17 cellular contexts compared by ENCODE assay signal in genomic region chr9:35488019-35488418, GRCh38. TPM values are rescaled to one million over a fixed set of nuclear protein-coding genes. Genes with fewer than 3 reads are reported as not detected.
A peak's percentile ranks its signal among the peaks of the same experiment; 100 is the strongest.
DNase-seq lines count a peak whose midpoint lies in the region; ATAC-seq, FAIRE-seq and TF ChIP-seq lines count a peak whose summit lies in the region.
"Had no signal": no experiment of that assay in that cellular context is flagged by ENCODE, and none has a peak within 500 bp of the region (broad histone marks: within the 10 kb centered on the region; RNA-seq: fewer than 3 reads in every experiment).

No MANE protein-coding gene starts in this region.

- 73% methylated on average over 10 of the region's 10 CpGs for WGBS in esophagus muscularis mucosa
- 83 to 85% methylated on average over 10 of the region's 10 CpGs for WGBS in pancreas, 2 donors

- DNase-seq in AG08395 (ENCODE audit: low spot score), result peak; percentile 33
- DNase-seq in GM04503 (ENCODE audit: low read depth), result peak; percentile 37
- DNase-seq in esophagus muscularis mucosa (ENCODE audit: extremely low spot score), result peak; percentile 72
- no peak for DNase-seq in pancreas
- no peak for DNase-seq in NCI-H526 treated with DMSO at 0.1 percent for 48 hours (lab: John Stamatoyannopoulos, UW)
- no peak for DNase-seq in midbrain (lab: John Stamatoyannopoulos, UW)
- DNase-seq: activated CD4-positive, CD25-positive, alpha-beta regulatory T cell; activated CD8-positive, alpha-beta memory T cell treated with anti-CD3 and anti-CD28 coated beads, Interleukin-2, amount 50 U/mL, for 48 hours; activated naive CD8-positive, alpha-beta T cell treated with anti-CD3 and anti-CD28 coated beads, Interleukin-2, amount 10 ng/mL, durations not matched to agents 7 days and 5 days; hypothalamus; Karpas-422; NCI-H1436 treated with DMSO at 0.1 percent for 48 hours; NCI-H510A; stimulated activated CD4-positive, alpha-beta T cell treated with anti-CD3 and anti-CD28 coated beads, Interleukin-12 subunit alpha, Interleukin-12 subunit beta, amount 100 ng/mL, for 4 hours had no signal

- no peak for TF ChIP-seq EP300 in esophagus muscularis mucosa (IDR thresholded peaks at IDR 0.05)

- H3K4me1 ChIP-seq in esophagus muscularis mucosa, result peaks cover 24 to 42% (median 32%) of the 10 kb centered on the region in 4 donors
- H3K4me1 ChIP-seq in pancreas, result peaks cover 0 to 6% (median 0%) of the 10 kb centered on the region in 3 donors

- FAIRE-seq in pancreas (lab: Jason Lieb, UNC), result no peak
- FAIRE-seq: endometrium had no signal

- H3K27ac ChIP-seq in esophagus muscularis mucosa (replicated peaks in 1 of 4) (peak overlapping the region; percentile 97 to 99 (median 98)), pancreas (peak overlapping the region; percentile 13 to 94 (median 82))

- TF ChIP-seq POLR2A in esophagus muscularis mucosa (IDR thresholded peaks at IDR 0.05; ENCODE audit: low read depth), result no peak

- no peaks in the 10 kb centered on the region for H3K9me3 ChIP-seq in esophagus muscularis mucosa
- H3K9me3 ChIP-seq in pancreas, result no peaks in the 10 kb centered on the region

- intact Hi-C loops in esophagus muscularis mucosa (cut with DNase I), result loop anchor here (2.0 kb wide), 1 partner anchor 67 kb away; no protein-coding TSS in a partner anchor
- intact Hi-C loops in pancreas (cut with DNase I), result no loop called here

- no peaks in the 10 kb centered on the region for H3K36me3 ChIP-seq in esophagus muscularis mucosa
- H3K36me3 ChIP-seq in pancreas, result no peaks in the 10 kb centered on the region

- peak overlapping the region in 1 of 4 donors; percentile 8 for H3K4me3 ChIP-seq in esophagus muscularis mucosa
- peak overlapping the region in 2 of 4 donors; percentile 76 to 80 for H3K4me3 ChIP-seq in pancreas

- TF ChIP-seq CTCF in esophagus muscularis mucosa (IDR thresholded peaks at IDR 0.05) (no peak), pancreas (IDR thresholded peaks at IDR 0.05) (no peak)

- no peaks in the 10 kb centered on the region for H3K27me3 ChIP-seq in esophagus muscularis mucosa
- H3K27me3 ChIP-seq in pancreas, result no peaks in the 10 kb centered on the region

- ATAC-seq in pancreas (no peak), HG02610 (IDR thresholded peaks at IDR 0.05; ENCODE audit: unreplicated experiment) (no peak), GM21390 (IDR thresholded peaks at IDR 0.05; ENCODE audit: unreplicated experiment) (no peak)

RNA-seq across cellular contexts. Expression of gene RUSC2, which starts 1.9 kb away (rescaled TPM):
- total RNA-seq in esophagus muscularis mucosa, result 10 to 100 TPM; 48.0 to 91.2 (median 73.8) TPM
- 10 to 100 TPM in 4 of 6 donors, 1 to 10 TPM in 2; 9.0 to 22.1 (median 12.6) TPM for total RNA-seq in pancreas
- polyA plus RNA-seq in pancreas, result 10 to 100 TPM; 24.0 to 27.1 TPM

Comparison
In these comparisons a context has a peak if more than half of its experiments do, and no peak if none do; other contexts are left out.
1. DNase-seq: peak in AG08395 (single experiment), GM04503 (single experiment) and esophagus muscularis mucosa (single experiment); none in pancreas (0 of 6), NCI-H526 treated with DMSO at 0.1 percent for 48 hours (single experiment) and midbrain (single experiment).